In the genomic region with DNA sequence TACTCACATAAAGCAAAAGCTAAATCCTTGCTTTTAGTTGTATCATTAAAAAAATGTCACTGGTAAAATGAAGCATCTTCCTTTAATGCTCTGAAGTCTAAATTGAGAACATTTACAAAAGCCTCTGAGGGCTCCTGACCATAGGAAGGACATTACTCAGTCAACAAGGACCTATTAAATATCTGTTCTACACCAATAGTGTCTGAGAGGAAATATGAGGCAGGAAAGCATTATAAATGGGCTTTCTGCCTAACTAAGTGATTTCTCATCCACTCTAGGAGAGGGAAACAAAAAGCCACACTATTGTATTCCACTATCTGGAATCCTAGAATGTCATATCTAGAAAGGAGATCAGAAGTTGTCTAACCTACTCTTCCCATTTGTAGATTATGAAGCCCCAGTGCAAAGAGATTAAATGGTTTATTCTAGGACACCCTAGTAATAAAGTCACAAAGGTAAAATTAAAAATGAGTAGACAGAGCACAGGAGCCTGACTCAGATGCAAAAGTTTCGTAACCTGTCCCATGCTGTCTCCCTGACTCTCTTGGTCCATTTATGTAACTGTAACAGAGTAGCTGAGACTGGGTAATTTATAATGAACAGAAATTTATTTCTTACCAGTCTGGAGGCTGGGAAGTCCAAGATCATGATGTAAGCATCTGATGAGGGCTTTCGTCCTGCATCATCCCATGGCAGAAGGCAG, we compare ENCODE assay signal across 25 cellular contexts. TPM values are rescaled to one million over a fixed set of nuclear protein-coding genes. Genes with fewer than 3 reads are reported as not detected.
A peak's percentile ranks its signal among the peaks of the same experiment; 100 is the strongest.
DNase-seq lines count a peak whose midpoint lies in the region; ATAC-seq, FAIRE-seq and TF ChIP-seq lines count a peak whose summit lies in the region.
"Had no signal": no experiment of that assay in that cellular context is flagged by ENCODE, and none has a peak within 500 bp of the region (broad histone marks: within the 10 kb centered on the region; RNA-seq: fewer than 3 reads in every experiment).

No MANE protein-coding gene starts in this region.

- no peak overlapping the region for H3K27ac ChIP-seq in BLaER1 treated with 17β-estradiol and CSF1 and Interleukin-3, amounts not matched to agents 10 nM and 100 nM
- peak overlapping the region; percentile 3; the same call in 1 of the 2 replicates for H3K27ac ChIP-seq in MM.1S (ENCODE audit: low read length)
- H3K27ac ChIP-seq in endothelial cell of umbilical vein (ENCODE audit: insufficient read depth, low read depth, low read length), result no peak overlapping the region
- peak overlapping the region; percentile 67 for H3K27ac ChIP-seq in muscle layer of duodenum (ENCODE audit: low read length)
- H3K27ac ChIP-seq: gastrocnemius medialis, right atrium auricular region, upper lobe of left lung had no signal

- H3K9me1 ChIP-seq in endothelial cell of umbilical vein (replicated peaks; ENCODE audit: control insufficient read depth, extremely low read depth, insufficient read depth, low read length), result no peaks in the 10 kb centered on the region

- BruUV-seq in endothelial cell of umbilical vein (replicated peaks; lab: Mats Ljungman, UMichigan), result no TSS peak

- peak; percentile 59 for FAIRE-seq in endothelial cell of umbilical vein (lab: Jason Lieb, UNC)

- H2AFZ ChIP-seq in MM.1S (ENCODE audit: low read length) (0 out of 2 replicates have a peak overlapping the region, but pooled peaks have one; percentile 3), endothelial cell of umbilical vein (ENCODE audit: low read depth, low read length) (no peak overlapping the region)

- intact Hi-C loops in endothelial cell of umbilical vein (cut with micrococcal nuclease), result no loop called here

- H3K27me3 ChIP-seq in BLaER1 treated with 17β-estradiol and CSF1 and Interleukin-3, amounts not matched to agents 10 nM and 100 nM, result no peaks in the 10 kb centered on the region
- H3K27me3 ChIP-seq in MM.1S (replicated peaks; ENCODE audit: insufficient read depth, low read length), result no peaks in the 10 kb centered on the region
- no peaks in the 10 kb centered on the region for H3K27me3 ChIP-seq in endothelial cell of umbilical vein (ENCODE audit: control insufficient read depth in 2 of 2, insufficient read depth in 2 of 2, low read length in 2 of 2)
- no peaks in the 10 kb centered on the region for H3K27me3 ChIP-seq in muscle layer of duodenum (ENCODE audit: low read depth, low read length)
- H3K27me3 ChIP-seq: gastrocnemius medialis, right atrium auricular region, upper lobe of left lung had no signal

- no peaks in the 10 kb centered on the region for H3K36me3 ChIP-seq in BLaER1 treated with 17β-estradiol and CSF1 and Interleukin-3, amounts not matched to agents 10 nM and 100 nM
- H3K36me3 ChIP-seq in MM.1S (replicated peaks; ENCODE audit: insufficient read depth, low read length) (no peaks in the 10 kb centered on the region), endothelial cell of umbilical vein (ENCODE audit: control insufficient read depth in 2 of 2, extremely low read depth in 1 of 2, insufficient read depth in 2 of 2, low read length in 2 of 2) (no peaks in the 10 kb centered on the region), muscle layer of duodenum (ENCODE audit: control insufficient read depth in 1 of 2, insufficient read depth in 2 of 2, low read length in 2 of 2) (no peaks in the 10 kb centered on the region)
- H3K36me3 ChIP-seq: gastrocnemius medialis, HAP-1, right atrium auricular region, upper lobe of left lung had no signal

- POLR2A ChIA-PET in endothelial cell of umbilical vein (lab: Charles Lee), result no interaction called here

- H3K9ac ChIP-seq in BLaER1 treated with 17β-estradiol and CSF1 and Interleukin-3, amounts not matched to agents 10 nM and 100 nM, result no peak overlapping the region
- peak overlapping the region; percentile 3; the same call in 1 of the 2 replicates for H3K9ac ChIP-seq in MM.1S (ENCODE audit: low read length)
- H3K9ac ChIP-seq in endothelial cell of umbilical vein (replicated peaks; ENCODE audit: extremely low read depth, insufficient read depth, low read length), result no peak overlapping the region

- no peaks in the 10 kb centered on the region for H3K9me3 ChIP-seq in BLaER1 treated with 17β-estradiol and CSF1 and Interleukin-3, amounts not matched to agents 10 nM and 100 nM (replicated peaks in 1 of 11)
- H3K9me3 ChIP-seq in MM.1S (replicated peaks; ENCODE audit: insufficient read depth, low read length) (no peaks in the 10 kb centered on the region), endothelial cell of umbilical vein (replicated peaks; ENCODE audit: control insufficient read depth, insufficient read depth, low read length) (no peaks in the 10 kb centered on the region), muscle layer of duodenum (ENCODE audit: control insufficient read depth in 1 of 2, low read length in 2 of 2) (no peaks in the 10 kb centered on the region)
- H3K9me3 ChIP-seq: gastrocnemius medialis, HAP-1, right atrium auricular region, upper lobe of left lung had no signal

- DNase-seq in MM.1S, result no peak
- DNase-seq in endothelial cell of umbilical vein (ENCODE audit: low read depth, low spot score), result peak; percentile 62
- no peak for DNase-seq in ACHN
- no peak for DNase-seq in NOMO-1 treated with dmso at 0.1 percent for 144 hours (lab: John Stamatoyannopoulos, UW; ENCODE audit: unreplicated experiment)
- no peak for DNase-seq in stimulated activated CD4-positive, alpha-beta T cell treated with anti-CD3 and anti-CD28 coated beads, Interleukin-2, amount 100 ng/mL, for 48 hours
- DNase-seq: activated CD4-positive, alpha-beta T cell treated with anti-CD3 and anti-CD28 coated beads for 48 hours; activated effector memory CD4-positive, alpha-beta T cell treated with anti-CD3 and anti-CD28 coated beads, Interleukin-2, amount 50 U/mL, for 16 hours; amniotic stem cell; central memory CD4-positive, alpha-beta T cell; DMS79 treated with DMSO at 0.1 percent for 48 hours; effector memory CD8-positive, alpha-beta T cell; gastrocnemius medialis; KBM-7; left cardiac atrium; NCI-H1417 treated with DMSO at 0.1 percent for 48 hours; RPMI8226; stimulated activated naive CD4-positive, alpha-beta T cell; upper lobe of left lung had no signal

- no peak for TF ChIP-seq POLR2A in endothelial cell of umbilical vein (IDR thresholded peaks at IDR 0.05; ENCODE audit: low read depth, low read length)

- H3K9me2 ChIP-seq in MM.1S (replicated peaks; ENCODE audit: insufficient read depth, low read length), result no peaks in the 10 kb centered on the region

- TF ChIP-seq CTCF in MM.1S (IDR thresholded peaks at IDR 0.05; ENCODE audit: low read length) (no peak), endothelial cell of umbilical vein (IDR thresholded peaks at IDR 0.05; ENCODE audit: extremely low read depth in 1 of 2, insufficient read depth in 1 of 2, low read depth in 1 of 2, low read length in 2 of 2) (no peak)

- in situ Hi-C loops in ACHN (cut with HindIII; ENCODE audit: low pct_ligation_motif_present, low pct_unique_long_range_greater_than_20kb, low sequenced_read_pairs), result loop anchor here (25.0 kb wide), 1 partner anchor 106 kb away; no protein-coding TSS in a partner anchor

- CTCF ChIA-PET in endothelial cell of umbilical vein (lab: Charles Lee), result interaction anchor here (0.6 to 2.9 kb wide), 6 partner anchors 14 to 426 kb away, joined by 3 to 11 read pairs (median 4); no protein-coding TSS in a partner anchor

- H3K4me1 ChIP-seq in BLaER1 treated with 17β-estradiol and CSF1 and Interleukin-3, amounts not matched to agents 10 nM and 100 nM, result peaks cover 0 to 24% (median 10%) of the 10 kb centered on the region in 10 experiments; a peak in 9 of 20 replicates
- peaks cover 55% of the 10 kb centered on the region for H3K4me1 ChIP-seq in MM.1S (ENCODE audit: low read length)
- H3K4me1 ChIP-seq in endothelial cell of umbilical vein (ENCODE audit: control insufficient read depth, extremely low read depth, insufficient read depth, low read length), result peaks cover 6% of the 10 kb centered on the region
- H3K4me1 ChIP-seq in muscle layer of duodenum (ENCODE audit: control insufficient read depth in 1 of 2, insufficient read depth in 2 of 2, low read length in 2 of 2), result no peaks in the 10 kb centered on the region
- H3K4me1 ChIP-seq: gastrocnemius medialis, right atrium auricular region, upper lobe of left lung had no signal

- no peak overlapping the region for H3K4me3 ChIP-seq in BLaER1 treated with 17β-estradiol and CSF1 and Interleukin-3, amounts not matched to agents 10 nM and 100 nM
- H3K4me3 ChIP-seq in MM.1S (ENCODE audit: low read length), result no peak overlapping the region; the same call in 1 of the 2 replicates
- H3K4me3 ChIP-seq in endothelial cell of umbilical vein (replicated peaks in 1 of 3; ENCODE audit: insufficient read depth in 1 of 3, low read depth in 1 of 3, low read length in 3 of 3), result no peak overlapping the region
- no peak overlapping the region for H3K4me3 ChIP-seq in muscle layer of duodenum (ENCODE audit: low read depth in 1 of 2, low read length in 2 of 2)
- H3K4me3 ChIP-seq: gastrocnemius medialis, HAP-1, right atrium auricular region, upper lobe of left lung had no signal

- dilution Hi-C loops in endothelial cell of umbilical vein (cut with MboI; ENCODE audit: extremely low pct_ligation_motif_present, low sequenced_read_pairs), result loop anchor here (25.0 kb wide), 1 partner anchor 106 kb away; no protein-coding TSS in a partner anchor

- peaks cover 11% of the 10 kb centered on the region for H3F3A ChIP-seq in MM.1S (ENCODE audit: insufficient read depth, low read length)

- no peaks in the 10 kb centered on the region for H3K79me2 ChIP-seq in MM.1S (ENCODE audit: low read length)
- no peaks in the 10 kb centered on the region for H3K79me2 ChIP-seq in endothelial cell of umbilical vein (ENCODE audit: control insufficient read depth, insufficient read depth, low read length)

- no peak for ATAC-seq in GM19023 (IDR thresholded peaks at IDR 0.05; ENCODE audit: unreplicated experiment)
- ATAC-seq: effector memory CD8-positive, alpha-beta T cell; gastrocnemius medialis; left cardiac atrium had no signal

- H3K4me2 ChIP-seq in BLaER1 treated with 17β-estradiol and CSF1 and Interleukin-3, amounts not matched to agents 10 nM and 100 nM, result peak overlapping the region in 7 of 11 experiments; percentile 7 to 48 (median 32); a peak in 11 of 22 replicates
- peak overlapping the region; percentile 44; the same call in 1 of the 2 replicates for H3K4me2 ChIP-seq in MM.1S (ENCODE audit: low read depth, low read length)
- H3K4me2 ChIP-seq in endothelial cell of umbilical vein (ENCODE audit: insufficient read depth, low read length), result peak overlapping the region; percentile 15

- H4K20me1 ChIP-seq in BLaER1 treated with 17β-estradiol and CSF1 and Interleukin-3, amounts not matched to agents 10 nM and 100 nM, result no peaks in the 10 kb centered on the region
- no peaks in the 10 kb centered on the region for H4K20me1 ChIP-seq in MM.1S (ENCODE audit: insufficient read depth, low read length)
- H4K20me1 ChIP-seq in endothelial cell of umbilical vein (replicated peaks; ENCODE audit: control insufficient read depth, extremely low read depth, insufficient read depth, low read length), result no peaks in the 10 kb centered on the region

RNA-seq across cellular contexts. Expression of a gene that starts 17.6 kb away (rescaled TPM):
- not detected in 2 replicates for total RNA-seq in endothelial cell of umbilical vein
- polyA plus RNA-seq in endothelial cell of umbilical vein, result not detected in 2 replicates
- polyA plus RNA-seq in endothelial cell of umbilical vein (2011; cell fraction: cytosol; rRNA removed), result not detected in 2 replicates
- not detected in 2 replicates for polyA plus RNA-seq in endothelial cell of umbilical vein (2011; cell fraction: nucleus; rRNA removed)
- not detected in 2 replicates for polyA plus RNA-seq in endothelial cell of umbilical vein (2012)
- polyA minus RNA-seq in endothelial cell of umbilical vein, result not detected in 2 replicates
- polyA minus RNA-seq in endothelial cell of umbilical vein (2011; cell fraction: cytosol; rRNA and poly(A)+ RNA removed), result not detected
- not detected in 2 replicates for polyA minus RNA-seq in endothelial cell of umbilical vein (2011; cell fraction: nucleus; rRNA and poly(A)+ RNA removed)
- total RNA-seq: neural crest cell had no signal
- polyA plus RNA-seq: AG04450 had no signal

RNA-seq across cellular contexts. Expression of a gene that starts 42.8 kb away (rescaled TPM):
- not detected in 2 replicates for total RNA-seq in endothelial cell of umbilical vein
- polyA plus RNA-seq in endothelial cell of umbilical vein, result not detected in 2 replicates
- polyA plus RNA-seq in endothelial cell of umbilical vein (2011; cell fraction: cytosol; rRNA removed), result not detected in 2 replicates
- not detected in 2 replicates for polyA plus RNA-seq in endothelial cell of umbilical vein (2011; cell fraction: nucleus; rRNA removed)
- polyA plus RNA-seq in endothelial cell of umbilical vein (2012), result not detected in 2 replicates
- not detected in 2 replicates for polyA minus RNA-seq in endothelial cell of umbilical vein
- polyA minus RNA-seq in endothelial cell of umbilical vein (2011; cell fraction: cytosol; rRNA and poly(A)+ RNA removed), result not detected
- not detected in 2 replicates for polyA minus RNA-seq in endothelial cell of umbilical vein (2011; cell fraction: nucleus; rRNA and poly(A)+ RNA removed)
- total RNA-seq: gastrocnemius medialis, neural crest cell, right atrium auricular region had no signal
- polyA plus RNA-seq: AG04450 had no signal

Comparison
In these comparisons a context has a peak if more than half of its experiments do, and no peak if none do; other contexts are left out.
1. H3K27ac ChIP-seq: peak in MM.1S (single experiment) and muscle layer of duodenum (single experiment); none in BLaER1 treated with 17β-estradiol and CSF1 and Interleukin-3, amounts not matched to agents 10 nM and 100 nM (0 of 11) and endothelial cell of umbilical vein (single experiment).
2. Peak in every context shown above with its lines, with median percentiles within 50 percentile points of each other: H3K4me2 ChIP-seq.